12 cellular contexts compared by ENCODE assay signal in the genomic region with DNA sequence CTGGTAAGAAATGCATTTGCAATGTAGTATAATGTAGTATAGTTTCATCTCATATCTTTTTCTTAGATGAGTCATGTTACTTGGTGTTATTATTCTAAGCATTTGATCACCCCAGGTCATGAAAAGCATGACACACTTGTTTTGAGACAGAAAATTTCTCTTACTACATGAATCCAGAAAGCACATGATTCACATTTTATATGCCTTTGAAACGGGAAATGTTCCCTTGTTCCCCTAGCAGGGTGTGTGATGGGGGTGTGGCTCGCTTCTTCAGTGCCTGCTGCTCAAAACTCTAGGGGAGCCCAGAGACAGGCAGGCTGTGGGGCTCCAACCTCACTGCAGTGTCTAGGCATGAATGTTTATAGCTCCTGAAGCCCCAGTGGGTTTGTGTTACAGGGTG.
A peak's percentile ranks its signal among the peaks of the same experiment; 100 is the strongest.
DNase-seq lines count a peak whose midpoint lies in the region; ATAC-seq, FAIRE-seq and TF ChIP-seq lines count a peak whose summit lies in the region.
"Had no signal": no experiment of that assay in that cellular context is flagged by ENCODE, and none has a peak within 500 bp of the region (broad histone marks: within the 10 kb centered on the region; RNA-seq: fewer than 3 reads in every experiment).

No MANE protein-coding gene starts in this region.

- no peaks in the 10 kb centered on the region; the same call in 1 of the 2 replicates for H3F3A ChIP-seq in GM23248 (ENCODE audit: insufficient read depth)

- H3K9me3 ChIP-seq in GM23248 (ENCODE audit: low read depth), result no peaks in the 10 kb centered on the region

- peaks cover 11% of the 10 kb centered on the region; the same call in 1 of the 2 replicates for H3K4me1 ChIP-seq in GM23248 (ENCODE audit: insufficient read depth)

- H3K27me3 ChIP-seq in GM23248 (replicated peaks; ENCODE audit: insufficient read depth), result no peaks in the 10 kb centered on the region

- H3K36me3 Mint-ChIP-seq in chondrocyte (ENCODE audit: low read depth), result no peaks in the 10 kb centered on the region
- H3K36me3 Mint-ChIP-seq: immature natural killer cell had no signal

- peaks cover 18% of the 10 kb centered on the region for H3K4me1 Mint-ChIP-seq in chondrocyte (ENCODE audit: low read depth)

- H4K20me1 ChIP-seq in GM23248 (ENCODE audit: insufficient read depth), result no peaks in the 10 kb centered on the region

- no peak for ATAC-seq in HG02642 (IDR thresholded peaks at IDR 0.05; ENCODE audit: poor library complexity, unreplicated experiment)
- ATAC-seq in HG03571 (IDR thresholded peaks at IDR 0.05; ENCODE audit: unreplicated experiment), result no peak

- no peak for FAIRE-seq in D721Med (lab: Jason Lieb, UNC)
- FAIRE-seq: G401.6 had no signal

- 17 to 18% methylated on average over 2 of the region's 2 CpGs for WGBS in GM23248 (ENCODE audit: low coverage in 1 of 2, low lambda C conversion rate in 2 of 2, missing lambda C conversion rate in 2 of 2), 2 experiments

- H3K4me3 Mint-ChIP-seq in chondrocyte (ENCODE audit: unreplicated experiment), result no peak overlapping the region
- H3K4me3 Mint-ChIP-seq: immature natural killer cell had no signal

- no peak for TF ChIP-seq CTCF in chondrocyte (IDR thresholded peaks at IDR 0.05)
- no peak for TF ChIP-seq CTCF in D721Med (IDR thresholded peaks at IDR 0.05; ENCODE audit: insufficient read depth, missing control alignments)

- no peak overlapping the region for H2AFZ ChIP-seq in GM23248

- H3K36me3 ChIP-seq in GM23248 (ENCODE audit: low read depth), result no peaks in the 10 kb centered on the region

- H3K9me2 ChIP-seq in GM23248 (ENCODE audit: insufficient read depth), result no peaks in the 10 kb centered on the region

- H3K27ac Mint-ChIP-seq in chondrocyte (ENCODE audit: unreplicated experiment), result peak overlapping the region; percentile 83
- H3K27ac Mint-ChIP-seq: immature natural killer cell had no signal

- no peak overlapping the region for H3K4me3 ChIP-seq in GM23248

- H3K27me3 Mint-ChIP-seq in chondrocyte (ENCODE audit: low read depth), result no peaks in the 10 kb centered on the region

- no peak overlapping the region for H3K27ac ChIP-seq in GM23248

- peak; percentile 79 for DNase-seq in GM23248
- DNase-seq in OCI-M1 (lab: John Stamatoyannopoulos, UW), result peak; percentile 23
- DNase-seq in chondrocyte (ENCODE audit: low spot score), result no peak
- peak; percentile 57 for DNase-seq in non-pigmented ciliary epithelial cell (ENCODE audit: low read depth)
- DNase-seq in D721Med (ENCODE audit: insufficient read length, low spot score), result no peak
- DNase-seq: effector memory CD4-positive, alpha-beta T cell; H7; immature natural killer cell; NCI-H1092 had no signal

- H3K4me2 ChIP-seq in GM23248 (ENCODE audit: unreplicated experiment), result no peak overlapping the region

- H3K9ac ChIP-seq in GM23248, result no peak overlapping the region

- H3K9me3 Mint-ChIP-seq in chondrocyte (ENCODE audit: low read depth), result peaks cover 2% of the 10 kb centered on the region
- H3K9me3 Mint-ChIP-seq: immature natural killer cell had no signal

- no peaks in the 10 kb centered on the region for H3K79me2 ChIP-seq in GM23248 (ENCODE audit: insufficient read depth)

- in situ Hi-C loops in GM23248 (cut with MboI), result no loop called here

Comparison
In these comparisons a context has a peak if more than half of its experiments do, and no peak if none do; other contexts are left out.
1. DNase-seq: peak in GM23248 (single experiment), OCI-M1 (single experiment) and non-pigmented ciliary epithelial cell (single experiment); none in chondrocyte (single experiment) and D721Med (single experiment).